ENCODE assay signal across 20 cellular contexts in the genomic region with DNA sequence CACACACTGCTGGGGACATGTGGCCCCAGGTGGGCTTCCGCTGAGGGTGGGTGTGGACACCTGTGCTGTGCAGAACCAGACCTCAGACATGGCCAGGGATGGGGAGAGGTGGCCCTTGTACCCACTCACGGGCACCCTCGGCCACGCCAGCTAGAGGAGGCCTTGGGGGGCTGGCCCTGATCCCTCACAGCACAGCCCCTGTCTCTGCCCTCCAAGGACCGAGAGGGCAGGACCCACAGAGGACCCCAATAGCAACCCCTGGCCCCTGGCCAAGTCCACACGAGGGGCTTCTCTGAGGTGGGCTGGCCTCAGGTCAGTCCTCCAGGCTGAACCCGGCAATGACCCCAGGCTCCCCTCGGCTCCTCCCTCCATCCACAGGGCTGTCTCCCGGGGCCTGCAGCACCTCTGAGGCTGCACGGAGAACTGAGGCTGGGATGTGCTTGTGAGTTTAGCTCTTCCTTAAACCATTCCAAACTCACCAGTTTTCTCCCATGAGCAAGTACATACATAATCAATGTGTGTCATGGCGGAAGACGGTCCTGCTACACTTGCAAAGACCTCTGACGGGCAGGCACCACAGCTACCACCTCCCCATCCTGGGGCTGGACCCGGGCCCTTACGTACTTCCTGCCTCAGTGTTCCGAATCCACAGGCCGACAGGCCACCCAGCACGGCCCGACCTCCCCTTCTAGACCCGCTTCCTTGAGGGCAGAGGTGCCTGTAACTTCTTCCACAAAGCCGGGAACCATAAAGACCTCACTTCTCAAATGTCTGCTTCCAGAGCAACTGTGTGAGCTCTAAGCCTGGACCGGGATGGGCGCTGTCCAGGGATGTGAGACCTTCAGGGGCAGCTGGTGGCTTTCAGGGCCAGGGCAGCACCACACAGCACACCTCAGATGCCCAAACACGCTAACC. TPM values are rescaled to one million over a fixed set of nuclear protein-coding genes. Genes with fewer than 3 reads are reported as not detected.
DNase-seq lines count a peak whose midpoint lies in the region; ATAC-seq and TF ChIP-seq lines count a peak whose summit lies in the region.
"Had no signal": no experiment of that assay in that cellular context is flagged by ENCODE, and none has a peak within 500 bp of the region (broad histone marks: within the 10 kb centered on the region; RNA-seq: fewer than 3 reads in every experiment).

No MANE protein-coding gene starts in this region.

- no peak overlapping the region for H2AK5ac ChIP-seq in H9 (ENCODE audit: insufficient read length, low read length)

- CTCF ChIA-PET in HEK293T (lab: Yijun Ruan, JAX): no interaction called here

- no peak overlapping the region for H3K18ac ChIP-seq in H9 (ENCODE audit: insufficient read length, low read depth, low read length)

- no peak overlapping the region for H3K4ac ChIP-seq in H9 (ENCODE audit: low read depth, low read length)

- no peak overlapping the region for H3K4me2 ChIP-seq in H9 (ENCODE audit: insufficient read depth, insufficient read length, low read length)

- peaks cover 0 to 75% (median 12%) of the 10 kb centered on the region in 6 donors for H3K36me3 ChIP-seq in spleen

- H3K9me3 ChIP-seq in H9 (ENCODE audit: control insufficient read depth, low read depth, low read length) (no peaks in the 10 kb centered on the region), spleen (no peaks in the 10 kb centered on the region)

- H3K9me3 Mint-ChIP-seq in activated naive CD8-positive, alpha-beta T cell treated with anti-CD3 and anti-CD28 coated beads, Interleukin-2, amount 10 ng/mL, durations not matched to agents 7 days and 5 days: no peaks in the 10 kb centered on the region
- H3K9me3 Mint-ChIP-seq in activated naive CD8-positive, alpha-beta T cell treated with anti-CD3 and anti-CD28 coated beads, Interleukin-2, amount 50 U/mL, for 24 hours: no peaks in the 10 kb centered on the region
- no peaks in the 10 kb centered on the region for H3K9me3 Mint-ChIP-seq in H9
- H3K9me3 Mint-ChIP-seq in dendritic cell treated with granulocyte-macrophage colony-stimulating factor and Interleukin-4, amounts not matched to agents 40 ng/mL and 50 ng/mL, for 4 days: no peaks in the 10 kb centered on the region
- H3K9me3 Mint-ChIP-seq: activated B cell treated with CpG ODN at 0.5 μM for 24 hours had no signal

- no peak for ATAC-seq in activated naive CD8-positive, alpha-beta T cell treated with anti-CD3 and anti-CD28 coated beads, Interleukin-2, amount 10 ng/mL, durations not matched to agents 7 days and 5 days (ENCODE audit: low read depth)
- no peak for ATAC-seq in activated naive CD8-positive, alpha-beta T cell treated with anti-CD3 and anti-CD28 coated beads, Interleukin-2, amount 50 U/mL, for 24 hours
- ATAC-seq in HG02642 (IDR thresholded peaks at IDR 0.05; ENCODE audit: poor library complexity, unreplicated experiment): no peak

- WGBS in H9 (ENCODE audit: extremely low coverage, insufficient read length, low lambda C conversion rate): no CpG with 5 or more reads among the region's 24 CpGs
- WGBS in spleen, 5 donors: 76 to 87% (median 84%) methylated on average over 17 to 24 of the region's 24 CpGs

- H3K14ac ChIP-seq in H9 (ENCODE audit: insufficient read depth, low read length): no peak overlapping the region; the same call in 1 of the 2 replicates

- no peaks in the 10 kb centered on the region for H3K79me1 ChIP-seq in H9 (ENCODE audit: insufficient read depth, low read depth, low read length, poor library complexity, severe bottlenecking)

- POLR2A ChIA-PET in activated naive CD8-positive, alpha-beta T cell treated with anti-CD3 and anti-CD28 coated beads, Interleukin-2, amount 10 ng/mL, durations not matched to agents 7 days and 5 days (lab: Charles Lee): interaction anchor here (0.7 to 4.2 kb wide), 3 partner anchors 7 to 18 kb away, joined by 3 to 31 read pairs (median 3); a partner anchor contains a TSS
- POLR2A ChIA-PET in HEK293T (lab: Yijun Ruan, JAX): no interaction called here

- H3K36me3 Mint-ChIP-seq in activated naive CD8-positive, alpha-beta T cell treated with anti-CD3 and anti-CD28 coated beads, Interleukin-2, amount 10 ng/mL, durations not matched to agents 7 days and 5 days: peaks cover 3% of the 10 kb centered on the region
- H3K36me3 Mint-ChIP-seq in activated naive CD8-positive, alpha-beta T cell treated with anti-CD3 and anti-CD28 coated beads, Interleukin-2, amount 50 U/mL, for 24 hours (ENCODE audit: low read depth): no peaks in the 10 kb centered on the region
- peaks cover 0 to 11% (median 8%) of the 10 kb centered on the region in 3 experiments; a peak in 4 of 7 replicates for H3K36me3 Mint-ChIP-seq in H9 (ENCODE audit: insufficient read depth in 1 of 3, low read depth in 3 of 3)
- peaks cover 98% of the 10 kb centered on the region for H3K36me3 Mint-ChIP-seq in dendritic cell treated with granulocyte-macrophage colony-stimulating factor and Interleukin-4, amounts not matched to agents 40 ng/mL and 50 ng/mL, for 4 days (ENCODE audit: low read depth)

- no peak for TF ChIP-seq CTCF in H9 (conservative IDR thresholded peaks at IDR 0.05)
- no peak for TF ChIP-seq CTCF in spleen (IDR thresholded peaks at IDR 0.05 in 8 of 11, conservative IDR thresholded peaks at IDR 0.05 in 3 of 11)

- H3K9ac ChIP-seq in H9 (ENCODE audit: extremely low read depth, insufficient read length, low read length): no peak overlapping the region

- no peaks in the 10 kb centered on the region for H3K23me2 ChIP-seq in H9 (ENCODE audit: insufficient read length, low read depth, low read length, poor library complexity, severe bottlenecking)

- H4K20me1 ChIP-seq in H9 (ENCODE audit: control insufficient read depth, insufficient read depth, insufficient read length): no peaks in the 10 kb centered on the region

- H3K4me3 ChIP-seq in spleen: no peak overlapping the region

- no peaks in the 10 kb centered on the region; the same call in 1 of the 2 replicates for H3K4me1 ChIP-seq in H9 (ENCODE audit: insufficient read depth, low read length)
- H3K4me1 ChIP-seq in spleen: peaks cover 0 to 68% (median 32%) of the 10 kb centered on the region in 6 donors

- no peaks in the 10 kb centered on the region for H3K27me3 Mint-ChIP-seq in activated naive CD8-positive, alpha-beta T cell treated with anti-CD3 and anti-CD28 coated beads, Interleukin-2, amount 10 ng/mL, durations not matched to agents 7 days and 5 days
- no peaks in the 10 kb centered on the region for H3K27me3 Mint-ChIP-seq in activated naive CD8-positive, alpha-beta T cell treated with anti-CD3 and anti-CD28 coated beads, Interleukin-2, amount 50 U/mL, for 24 hours
- H3K27me3 Mint-ChIP-seq in H9 (ENCODE audit: low read depth): no peaks in the 10 kb centered on the region
- peaks cover 3% of the 10 kb centered on the region for H3K27me3 Mint-ChIP-seq in dendritic cell treated with granulocyte-macrophage colony-stimulating factor and Interleukin-4, amounts not matched to agents 40 ng/mL and 50 ng/mL, for 4 days
- H3K27me3 Mint-ChIP-seq: activated B cell treated with CpG ODN at 0.5 μM for 24 hours had no signal

- intact Hi-C loops in dendritic cell treated with granulocyte-macrophage colony-stimulating factor and Interleukin-4, amounts not matched to agents 40 ng/mL and 50 ng/mL, for 4 days (cut with micrococcal nuclease): no loop called here
- intact Hi-C loops in spleen (cut with DNase I; ENCODE audit: low total_unique reads): no loop called here

- no peak overlapping the region for H4K5ac ChIP-seq in H9 (ENCODE audit: insufficient read length, low read depth, low read length)

- H3K27ac ChIP-seq in H9 (ENCODE audit: insufficient read length, low read depth, low read length) (no peak overlapping the region), spleen (peak overlapping the region in 5 of 8 donors; percentile 25 to 79 (median 59))
- H3K27ac ChIP-seq: HL-60 had no signal

- peak overlapping the region; percentile 58 for H3K27ac Mint-ChIP-seq in activated naive CD8-positive, alpha-beta T cell treated with anti-CD3 and anti-CD28 coated beads, Interleukin-2, amount 10 ng/mL, durations not matched to agents 7 days and 5 days
- H3K27ac Mint-ChIP-seq in activated naive CD8-positive, alpha-beta T cell treated with anti-CD3 and anti-CD28 coated beads, Interleukin-2, amount 50 U/mL, for 24 hours: no peak overlapping the region
- H3K27ac Mint-ChIP-seq in H9: peak overlapping the region in 2 of 3 experiments; percentile 57 to 58; a peak in 3 of 7 replicates
- peak overlapping the region; percentile 22 for H3K27ac Mint-ChIP-seq in dendritic cell treated with granulocyte-macrophage colony-stimulating factor and Interleukin-4, amounts not matched to agents 40 ng/mL and 50 ng/mL, for 4 days
- H3K27ac Mint-ChIP-seq: activated B cell treated with CpG ODN at 0.5 μM for 24 hours had no signal

- no peak overlapping the region for H2BK5ac ChIP-seq in H9 (ENCODE audit: insufficient read length, low read length)

- H3K27me3 ChIP-seq in H9 (ENCODE audit: insufficient read depth, low read length): no peaks in the 10 kb centered on the region
- no peaks in the 10 kb centered on the region for H3K27me3 ChIP-seq in spleen (replicated peaks in 1 of 7)

- DNase-seq in activated naive CD8-positive, alpha-beta T cell treated with anti-CD3 and anti-CD28 coated beads, Interleukin-2, amount 10 ng/mL, durations not matched to agents 7 days and 5 days: no peak
- DNase-seq in activated naive CD8-positive, alpha-beta T cell treated with anti-CD3 and anti-CD28 coated beads, Interleukin-2, amount 50 U/mL, for 24 hours: no peak
- DNase-seq in H9: no peak
- no peak for DNase-seq in spleen
- DNase-seq in superior temporal gyrus (ENCODE audit: extremely low spot score): no peak
- no peak for DNase-seq in HEK293T (ENCODE audit: extremely low spot score)
- DNase-seq: activated B cell treated with CpG ODN at 0.5 μM for 24 hours; activated effector memory CD4-positive, alpha-beta T cell treated with anti-CD3 and anti-CD28 coated beads, Interleukin-2, amount 50 U/mL, for 16 hours; COR-L47; hypothalamus; KBM-7; kidney glomerular epithelial cell; mesenchymal stem cell; NCI-H1092; NCI-H2081 treated with DMSO at 0.1 percent for 48 hours; trophoblast cell had no signal

- no peak overlapping the region for H3K4me3 Mint-ChIP-seq in activated naive CD8-positive, alpha-beta T cell treated with anti-CD3 and anti-CD28 coated beads, Interleukin-2, amount 10 ng/mL, durations not matched to agents 7 days and 5 days
- H3K4me3 Mint-ChIP-seq in activated naive CD8-positive, alpha-beta T cell treated with anti-CD3 and anti-CD28 coated beads, Interleukin-2, amount 50 U/mL, for 24 hours: no peak overlapping the region
- no peak overlapping the region for H3K4me3 Mint-ChIP-seq in H9
- no peak overlapping the region for H3K4me3 Mint-ChIP-seq in dendritic cell treated with granulocyte-macrophage colony-stimulating factor and Interleukin-4, amounts not matched to agents 40 ng/mL and 50 ng/mL, for 4 days
- H3K4me3 Mint-ChIP-seq: activated B cell treated with CpG ODN at 0.5 μM for 24 hours had no signal

- H2BK15ac ChIP-seq in H9 (ENCODE audit: low read depth, low read length): no peak overlapping the region

- H3K79me2 ChIP-seq in H9 (ENCODE audit: insufficient read depth, low read length): no peaks in the 10 kb centered on the region

- H2BK120ac ChIP-seq in H9 (ENCODE audit: low read depth, low read length, poor library complexity, severe bottlenecking): no peak overlapping the region

- TF ChIP-seq POLR2A in spleen (IDR thresholded peaks at IDR 0.05): no peak

- no peak overlapping the region for H2BK12ac ChIP-seq in H9 (ENCODE audit: insufficient read length, low read depth, low read length)

- H3K23ac ChIP-seq in H9 (ENCODE audit: insufficient read length, low read depth, low read length): no peak overlapping the region

- H4K91ac ChIP-seq in H9 (ENCODE audit: insufficient read length, low read depth, low read length): no peak overlapping the region

- peaks cover 13% of the 10 kb centered on the region for H3K4me1 Mint-ChIP-seq in activated naive CD8-positive, alpha-beta T cell treated with anti-CD3 and anti-CD28 coated beads, Interleukin-2, amount 10 ng/mL, durations not matched to agents 7 days and 5 days
- peaks cover 12% of the 10 kb centered on the region for H3K4me1 Mint-ChIP-seq in activated naive CD8-positive, alpha-beta T cell treated with anti-CD3 and anti-CD28 coated beads, Interleukin-2, amount 50 U/mL, for 24 hours
- H3K4me1 Mint-ChIP-seq in H9: peaks cover 11 to 18% of the 10 kb centered on the region in 2 experiments
- H3K4me1 Mint-ChIP-seq in dendritic cell treated with granulocyte-macrophage colony-stimulating factor and Interleukin-4, amounts not matched to agents 40 ng/mL and 50 ng/mL, for 4 days (ENCODE audit: low read depth): peaks cover 5% of the 10 kb centered on the region
- H3K4me1 Mint-ChIP-seq: activated B cell treated with CpG ODN at 0.5 μM for 24 hours had no signal

- H3K56ac ChIP-seq in H9 (ENCODE audit: insufficient read length, low read depth, low read length): no peak overlapping the region

- H2BK20ac ChIP-seq in H9 (ENCODE audit: low read depth, low read length, poor library complexity, severe bottlenecking): no peak overlapping the region

- no peak overlapping the region for H2AFZ ChIP-seq in H9 (ENCODE audit: low read length)

- no peak overlapping the region for H4K8ac ChIP-seq in H9 (replicated peaks; ENCODE audit: insufficient read length, low read depth, low read length)

- no peak overlapping the region for H3T11ph ChIP-seq in H9 (ENCODE audit: low read length)

RNA-seq across cellular contexts. Expression of a gene that starts 9.0 kb away (rescaled TPM):
- 100 to 1,000 TPM; 128 to 134 TPM for total RNA-seq in activated naive CD8-positive, alpha-beta T cell treated with anti-CD3 and anti-CD28 coated beads, Interleukin-2, amount 10 ng/mL, durations not matched to agents 7 days and 5 days
- total RNA-seq in H9 (2021): 37.9 and 43.9 TPM in 2 replicates
- total RNA-seq in spleen: 100 to 1,000 TPM in 1 of 7 donors, 10 to 100 TPM in 6; 39.9 to 107 (median 64.8) TPM
- polyA plus RNA-seq in spleen: 10 to 100 TPM; 27.5 to 44.0 (median 34.3) TPM

RNA-seq across cellular contexts. Expression of a gene that starts 12.1 kb away (rescaled TPM):
- total RNA-seq in activated naive CD8-positive, alpha-beta T cell treated with anti-CD3 and anti-CD28 coated beads, Interleukin-2, amount 10 ng/mL, durations not matched to agents 7 days and 5 days: 100 to 1,000 TPM; 144 to 159 TPM
- total RNA-seq in H9 (2021) (12.8 and 13.5 TPM in 2 replicates), spleen (10 to 100 TPM; 24.0 to 93.4 (median 39.0) TPM)
- 10 to 100 TPM; 56.2 to 96.6 (median 80.4) TPM for polyA plus RNA-seq in spleen

RNA-seq across cellular contexts. Expression of a gene that starts 40.8 kb away (rescaled TPM):
- 10 to 100 TPM; 43.0 to 44.5 TPM for total RNA-seq in activated naive CD8-positive, alpha-beta T cell treated with anti-CD3 and anti-CD28 coated beads, Interleukin-2, amount 10 ng/mL, durations not matched to agents 7 days and 5 days
- total RNA-seq in H9 (2021): 25.5 and 27.6 TPM in 2 replicates
- 10 to 100 TPM; 23.6 to 45.7 (median 38.1) TPM for total RNA-seq in spleen
- 10 to 100 TPM; 27.6 to 72.8 (median 50.0) TPM for polyA plus RNA-seq in spleen

RNA-seq across cellular contexts. Expression of a gene that starts 40.8 kb away (rescaled TPM):
- total RNA-seq in activated naive CD8-positive, alpha-beta T cell treated with anti-CD3 and anti-CD28 coated beads, Interleukin-2, amount 10 ng/mL, durations not matched to agents 7 days and 5 days: 10 to 100 TPM; 68.8 to 73.1 TPM
- total RNA-seq in H9 (2021): 39.5 and 42.7 TPM in 2 replicates
- total RNA-seq in spleen: 10 to 100 TPM; 36.7 to 84.2 (median 60.8) TPM
- polyA plus RNA-seq in spleen: 100 to 1,000 TPM in 1 of 3 donors, 10 to 100 TPM in 2; 64.5 to 118 (median 83.8) TPM

RNA-seq across cellular contexts. Expression of a gene that starts 52.2 kb away (rescaled TPM):
- total RNA-seq in activated naive CD8-positive, alpha-beta T cell treated with anti-CD3 and anti-CD28 coated beads, Interleukin-2, amount 10 ng/mL, durations not matched to agents 7 days and 5 days: not detected
- total RNA-seq in H9 (2021) (0.86 TPM in 1 of 2 replicates, not detected in the other), spleen (100 to 1,000 TPM in 1 of 7 donors, 10 to 100 TPM in 5, 1 to 10 TPM in 1; 8.9 to 104 (median 41.0) TPM)
- polyA plus RNA-seq in spleen: 10 to 100 TPM; 12.3 to 28.1 (median 23.8) TPM
- total RNA-seq: activated B cell treated with CpG ODN at 0.5 μM for 24 hours; T-helper 1 cell treated with Interleukin-12 subunit alpha and Interleukin-12 subunit beta and Interleukin-4 antibody, amounts not matched to agents 30 ng/mL and 1 ng/mL, for 36 hours had no signal
